Comparison of ENCODE assay signal across 9 cellular contexts in genomic region chr15:82850242-82850591, GRCh38. TPM values are rescaled to one million over a fixed set of nuclear protein-coding genes. Genes with fewer than 3 reads are reported as not detected.
DNase-seq lines count a peak whose midpoint lies in the region; ATAC-seq, FAIRE-seq and TF ChIP-seq lines count a peak whose summit lies in the region.
"Had no signal": no experiment of that assay in that cellular context is flagged by ENCODE, and none has a peak within 500 bp of the region (broad histone marks: within the 10 kb centered on the region; RNA-seq: fewer than 3 reads in every experiment).

No MANE protein-coding gene starts in this region.

- peak overlapping the region; percentile 27 for H3K18ac ChIP-seq in neuronal stem cell (ENCODE audit: low read length)

- no peak overlapping the region for H3K4me3 Mint-ChIP-seq in activated naive CD4-positive, alpha-beta T cell treated with anti-CD3 and anti-CD28 coated beads for 36 hours
- H3K4me3 Mint-ChIP-seq: activated T-cell treated with anti-CD3 and anti-CD28 coated beads, Interleukin-2, amount 50 U/mL, for 24 hours had no signal

- BruUV-seq in endothelial cell of umbilical vein (replicated peaks; lab: Mats Ljungman, UMichigan) = no TSS peak

- H3K79me1 ChIP-seq in neuronal stem cell (ENCODE audit: low read depth, low read length) = no peaks in the 10 kb centered on the region

- CTCF ChIA-PET in endothelial cell of umbilical vein (lab: Charles Lee) = interaction anchor here (0.5 to 1.9 kb wide), 7 partner anchors 10 to 600 kb away, joined by 3 to 14 read pairs (median 5); partner anchors contain the start of gene C15orf40
- CTCF ChIA-PET in activated naive CD4-positive, alpha-beta T cell treated with anti-CD3 and anti-CD28 coated beads for 36 hours (lab: Charles Lee) = interaction anchor here (1.0 to 3.0 kb wide), 3 partner anchors 17 to 152 kb away, joined by 3 to 23 read pairs (median 4); no protein-coding TSS in a partner anchor

- no peak for ATAC-seq in GM18909 (IDR thresholded peaks at IDR 0.05; ENCODE audit: poor library complexity, unreplicated experiment)

- no peaks in the 10 kb centered on the region for H3K36me3 ChIP-seq in endothelial cell of umbilical vein (ENCODE audit: control insufficient read depth in 2 of 2, extremely low read depth in 1 of 2, insufficient read depth in 2 of 2, low read length in 2 of 2)
- peaks cover 4 to 13% of the 10 kb centered on the region in 2 donors for H3K36me3 ChIP-seq in neuronal stem cell (replicated peaks in 1 of 2; ENCODE audit: control insufficient read depth in 2 of 2, insufficient read depth in 2 of 2, low read length in 2 of 2)

- H2BK15ac ChIP-seq in neuronal stem cell (ENCODE audit: low read length) = no peak overlapping the region

- peaks cover 13% of the 10 kb centered on the region for H3K4me1 Mint-ChIP-seq in activated naive CD4-positive, alpha-beta T cell treated with anti-CD3 and anti-CD28 coated beads for 36 hours (ENCODE audit: low read depth)

- no peak overlapping the region for H4K8ac ChIP-seq in neuronal stem cell (ENCODE audit: low read depth, low read length)

- H3K9me3 ChIP-seq in endothelial cell of umbilical vein (replicated peaks; ENCODE audit: control insufficient read depth, insufficient read depth, low read length) (no peaks in the 10 kb centered on the region), neuronal stem cell (replicated peaks in 1 of 2; ENCODE audit: control insufficient read depth in 2 of 2, insufficient read depth in 1 of 2, low read depth in 1 of 2, low read length in 2 of 2) (no peaks in the 10 kb centered on the region)

- H3K4me2 ChIP-seq in endothelial cell of umbilical vein (ENCODE audit: insufficient read depth, low read length) (no peak overlapping the region), neuronal stem cell (ENCODE audit: insufficient read depth, low read length, poor library complexity, severe bottlenecking) (no peak overlapping the region)

- H2BK120ac ChIP-seq in neuronal stem cell (ENCODE audit: low read depth, low read length) = no peak overlapping the region

- DNase-seq in D341Med (ENCODE audit: low spot score) = peak; percentile 55
- DNase-seq in NCI-H69 (lab: John Stamatoyannopoulos, UW) = peak; percentile 88
- DNase-seq in endothelial cell of umbilical vein (ENCODE audit: low read depth, low spot score) = no peak
- DNase-seq in neuronal stem cell (ENCODE audit: low spot score) = no peak
- DNase-seq in activated naive CD4-positive, alpha-beta T cell treated with anti-CD3 and anti-CD28 coated beads for 36 hours = no peak
- DNase-seq in central memory CD4-positive, alpha-beta T cell = no peak
- no peak for DNase-seq in germinal center (ENCODE audit: low spot score)

- H3K23ac ChIP-seq in neuronal stem cell (ENCODE audit: low read depth, low read length, poor library complexity) = no peak overlapping the region

- intact Hi-C loops in endothelial cell of umbilical vein (cut with micrococcal nuclease) = no loop called here
- intact Hi-C loops in activated naive CD4-positive, alpha-beta T cell treated with anti-CD3 and anti-CD28 coated beads for 36 hours (cut with micrococcal nuclease) = no loop called here

- H3K4me3 ChIP-seq in endothelial cell of umbilical vein (replicated peaks in 1 of 3; ENCODE audit: insufficient read depth in 1 of 3, low read depth in 1 of 3, low read length in 3 of 3) = no peak overlapping the region
- no peak overlapping the region for H3K4me3 ChIP-seq in neuronal stem cell (ENCODE audit: low read length in 2 of 2)

- POLR2A ChIA-PET in endothelial cell of umbilical vein (lab: Charles Lee) = no interaction called here

- no peaks in the 10 kb centered on the region for H3K9me3 Mint-ChIP-seq in activated naive CD4-positive, alpha-beta T cell treated with anti-CD3 and anti-CD28 coated beads for 36 hours
- H3K9me3 Mint-ChIP-seq: activated T-cell treated with anti-CD3 and anti-CD28 coated beads, Interleukin-2, amount 50 U/mL, for 24 hours had no signal

- H3K36me3 Mint-ChIP-seq in activated naive CD4-positive, alpha-beta T cell treated with anti-CD3 and anti-CD28 coated beads for 36 hours (ENCODE audit: low read depth) = no peaks in the 10 kb centered on the region

- H4K20me1 ChIP-seq in endothelial cell of umbilical vein (replicated peaks; ENCODE audit: control insufficient read depth, extremely low read depth, insufficient read depth, low read length) = no peaks in the 10 kb centered on the region

- H2BK12ac ChIP-seq in neuronal stem cell (ENCODE audit: low read length) = no peak overlapping the region

- TF ChIP-seq POLR2A in endothelial cell of umbilical vein (IDR thresholded peaks at IDR 0.05; ENCODE audit: low read depth, low read length) = no peak

- no peaks in the 10 kb centered on the region for H3K79me2 ChIP-seq in endothelial cell of umbilical vein (ENCODE audit: control insufficient read depth, insufficient read depth, low read length)

- H3K27ac ChIP-seq in endothelial cell of umbilical vein (ENCODE audit: insufficient read depth, low read depth, low read length) = no peak overlapping the region
- H3K27ac ChIP-seq in neuronal stem cell (replicated peaks; ENCODE audit: low read length) = no peak overlapping the region

- no peaks in the 10 kb centered on the region for H3K9me1 ChIP-seq in endothelial cell of umbilical vein (replicated peaks; ENCODE audit: control insufficient read depth, extremely low read depth, insufficient read depth, low read length)

- no peak for TF ChIP-seq CTCF in endothelial cell of umbilical vein (IDR thresholded peaks at IDR 0.05; ENCODE audit: extremely low read depth in 1 of 2, insufficient read depth in 1 of 2, low read depth in 1 of 2, low read length in 2 of 2)

- H4K91ac ChIP-seq in neuronal stem cell (ENCODE audit: low read depth, low read length, poor library complexity) = no peak overlapping the region

- no peak overlapping the region for H3K27ac Mint-ChIP-seq in activated naive CD4-positive, alpha-beta T cell treated with anti-CD3 and anti-CD28 coated beads for 36 hours
- H3K27ac Mint-ChIP-seq: activated T-cell treated with anti-CD3 and anti-CD28 coated beads, Interleukin-2, amount 50 U/mL, for 24 hours had no signal

- no peak overlapping the region for H3K4ac ChIP-seq in neuronal stem cell (ENCODE audit: low read length)

- H3K14ac ChIP-seq in neuronal stem cell (ENCODE audit: low read length) = no peak overlapping the region

- peak overlapping the region; percentile 10 for H2AK5ac ChIP-seq in neuronal stem cell (ENCODE audit: low read depth, low read length)

- H2AFZ ChIP-seq in endothelial cell of umbilical vein (ENCODE audit: low read depth, low read length) = peak overlapping the region; percentile 18
- H2AFZ ChIP-seq in neuronal stem cell (ENCODE audit: low read length) = peak overlapping the region; percentile 72

- H3K4me1 ChIP-seq in endothelial cell of umbilical vein (ENCODE audit: control insufficient read depth, extremely low read depth, insufficient read depth, low read length) = no peaks in the 10 kb centered on the region
- peaks cover 7 to 18% of the 10 kb centered on the region in 2 donors for H3K4me1 ChIP-seq in neuronal stem cell (ENCODE audit: control insufficient read depth in 2 of 2, insufficient read depth in 1 of 2, low read depth in 1 of 2, low read length in 2 of 2)

- H3K27me3 ChIP-seq in endothelial cell of umbilical vein (ENCODE audit: control insufficient read depth in 2 of 2, insufficient read depth in 2 of 2, low read length in 2 of 2) (peaks cover 0 to under 1% of the 10 kb centered on the region in 2 experiments), neuronal stem cell (ENCODE audit: control insufficient read depth in 3 of 3, insufficient read depth in 3 of 3, low read depth in 1 of 3, low read length in 3 of 3) (no peaks in the 10 kb centered on the region)

- peak overlapping the region; percentile 39 for H2BK5ac ChIP-seq in neuronal stem cell (ENCODE audit: low read length)

- WGBS in neuronal stem cell (ENCODE audit: extremely low coverage in 2 of 2, insufficient read length in 2 of 2, insufficient replicate concordance in 1 of 2), 2 donors = no CpG with 5 or more reads among the region's 3 CpGs

- H3K27me3 Mint-ChIP-seq in activated naive CD4-positive, alpha-beta T cell treated with anti-CD3 and anti-CD28 coated beads for 36 hours (ENCODE audit: low read depth) = no peaks in the 10 kb centered on the region
- H3K27me3 Mint-ChIP-seq: activated T-cell treated with anti-CD3 and anti-CD28 coated beads, Interleukin-2, amount 50 U/mL, for 24 hours had no signal

- FAIRE-seq in endothelial cell of umbilical vein (lab: Jason Lieb, UNC) = no peak

- H3K9ac ChIP-seq in endothelial cell of umbilical vein (replicated peaks; ENCODE audit: extremely low read depth, insufficient read depth, low read length) = no peak overlapping the region
- no peak overlapping the region for H3K9ac ChIP-seq in neuronal stem cell (ENCODE audit: low read depth, low read length, poor library complexity)

- dilution Hi-C loops in endothelial cell of umbilical vein (cut with MboI; ENCODE audit: extremely low pct_ligation_motif_present, low sequenced_read_pairs) = no loop called here

TF ChIP-seq in endothelial cell of umbilical vein, 7 proteins besides CTCF, POLR2A, EP300 and RAD21 (continues in another document):
- no peak for TF ChIP-seq POLR2AphosphoS5 (IDR thresholded peaks at IDR 0.05; ENCODE audit: insufficient read depth, low read depth, low read length)

RNA-seq across cellular contexts. Expression of gene WHAMM, which starts 40.8 kb away (rescaled TPM):
- total RNA-seq in endothelial cell of umbilical vein = 7.7 and 9.4 TPM in 2 replicates
- 4.1 and 4.3 TPM in 2 replicates for polyA plus RNA-seq in endothelial cell of umbilical vein
- polyA plus RNA-seq in endothelial cell of umbilical vein (2011; cell fraction: cytosol; rRNA removed) = 3.4 and 4.0 TPM in 2 replicates
- polyA plus RNA-seq in endothelial cell of umbilical vein (2011; cell fraction: nucleus; rRNA removed) = 6.4 and 6.9 TPM in 2 replicates
- polyA plus RNA-seq in endothelial cell of umbilical vein (2012) = 3.0 and 3.3 TPM in 2 replicates
- 1.8 and 2.1 TPM in 2 replicates for polyA minus RNA-seq in endothelial cell of umbilical vein
- polyA minus RNA-seq in endothelial cell of umbilical vein (2011; cell fraction: cytosol; rRNA and poly(A)+ RNA removed) = 2.2 TPM
- 2.5 and 2.8 TPM in 2 replicates for polyA minus RNA-seq in endothelial cell of umbilical vein (2011; cell fraction: nucleus; rRNA and poly(A)+ RNA removed)
- polyA plus RNA-seq in neuronal stem cell (2013, experiment 1 of 2) = 4.9 TPM
- polyA plus RNA-seq in neuronal stem cell (2013, experiment 2 of 2) = 4.4 TPM
- total RNA-seq in activated naive CD4-positive, alpha-beta T cell treated with anti-CD3 and anti-CD28 coated beads for 36 hours = 1 to 10 TPM; 3.7 to 5.7 TPM

RNA-seq across cellular contexts. Expression of gene FSD2, which starts 44.3 kb away (rescaled TPM):
- not detected in 2 replicates for total RNA-seq in endothelial cell of umbilical vein
- polyA plus RNA-seq in endothelial cell of umbilical vein = not detected in 2 replicates
- polyA plus RNA-seq in endothelial cell of umbilical vein (2011; cell fraction: cytosol; rRNA removed) = not detected in 2 replicates
- polyA plus RNA-seq in endothelial cell of umbilical vein (2011; cell fraction: nucleus; rRNA removed) = not detected in 2 replicates
- not detected in 2 replicates for polyA plus RNA-seq in endothelial cell of umbilical vein (2012)
- not detected in 2 replicates for polyA minus RNA-seq in endothelial cell of umbilical vein
- not detected for polyA minus RNA-seq in endothelial cell of umbilical vein (2011; cell fraction: cytosol; rRNA and poly(A)+ RNA removed)
- not detected in 2 replicates for polyA minus RNA-seq in endothelial cell of umbilical vein (2011; cell fraction: nucleus; rRNA and poly(A)+ RNA removed)
- not detected for polyA plus RNA-seq in neuronal stem cell (2013, experiment 1 of 2)
- polyA plus RNA-seq in neuronal stem cell (2013, experiment 2 of 2) = under 0.01 TPM
- total RNA-seq in activated naive CD4-positive, alpha-beta T cell treated with anti-CD3 and anti-CD28 coated beads for 36 hours = not detected

Comparison
In these comparisons a context has a peak if more than half of its experiments do, and no peak if none do; other contexts are left out.
1. DNase-seq: peak in D341Med (single experiment) and NCI-H69 (single experiment); none in endothelial cell of umbilical vein (single experiment), neuronal stem cell (single experiment), activated naive CD4-positive, alpha-beta T cell treated with anti-CD3 and anti-CD28 coated beads for 36 hours (single experiment), central memory CD4-positive, alpha-beta T cell (single experiment) and germinal center (single experiment).